Comparison of ENCODE assay signal across 10 cellular contexts in genomic region chr5:149940077-149940574, GRCh38. TPM values are rescaled to one million over a fixed set of nuclear protein-coding genes. Genes with fewer than 3 reads are reported as not detected.
DNase-seq lines count a peak whose midpoint lies in the region; ATAC-seq and TF ChIP-seq lines count a peak whose summit lies in the region.
"Had no signal": no experiment of that assay in that cellular context is flagged by ENCODE, and none has a peak within 500 bp of the region (broad histone marks: within the 10 kb centered on the region; RNA-seq: fewer than 3 reads in every experiment).

No MANE protein-coding gene starts in this region.

- no peaks in the 10 kb centered on the region for H3K79me2 ChIP-seq in osteoblast (ENCODE audit: insufficient read depth, low read length)

- ATAC-seq in HG03103 (IDR thresholded peaks at IDR 0.05; ENCODE audit: low read depth, unreplicated experiment): peak; percentile 83

- H3K9me3 ChIP-seq in osteoblast (ENCODE audit: low read depth, low read length): no peaks in the 10 kb centered on the region
- H3K9me3 ChIP-seq: SK-N-SH had no signal

- H4K20me1 ChIP-seq in osteoblast (ENCODE audit: insufficient read depth, low read length): no peaks in the 10 kb centered on the region

- no peak overlapping the region for H3K4me3 ChIP-seq in osteoblast (ENCODE audit: insufficient read depth, low read length)

- DNase-seq in GM19238 (ENCODE audit: insufficient read length, low spot score) (peak; percentile 10), SKM-1 treated with dmso at 0.1 percent for 144 hours (lab: John Stamatoyannopoulos, UW; ENCODE audit: unreplicated experiment) (peak; percentile 93), osteoblast (ENCODE audit: insufficient read length, low spot score, missing footprints) (no peak), DMS114 treated with DMSO at 0.1 percent for 48 hours (lab: John Stamatoyannopoulos, UW; ENCODE audit: unreplicated experiment) (no peak), iPS-NIHi11 (ENCODE audit: low spot score) (no peak), caudate nucleus (lab: John Stamatoyannopoulos, UW) (no peak), G401 (ENCODE audit: low spot score) (no peak)
- DNase-seq: SK-N-SH had no signal

- H3K27me3 ChIP-seq in osteoblast (ENCODE audit: insufficient read depth, low read length): no peaks in the 10 kb centered on the region

- no peak overlapping the region for H3K4me2 ChIP-seq in osteoblast (ENCODE audit: insufficient read depth, low read length)
- H3K4me2 ChIP-seq: SK-N-SH had no signal

- no peak overlapping the region for H2AFZ ChIP-seq in osteoblast (ENCODE audit: low read length)

- in situ Hi-C loops in G401 (cut with HindIII; ENCODE audit: low sequenced_read_pairs): no loop called here

- peaks cover 35% of the 10 kb centered on the region for H3K4me1 ChIP-seq in osteoblast (ENCODE audit: insufficient read depth, low read length)

- no peaks in the 10 kb centered on the region for H3K36me3 ChIP-seq in osteoblast (ENCODE audit: insufficient read depth, low read length)

- no peak for TF ChIP-seq CTCF in osteoblast (IDR thresholded peaks at IDR 0.05; ENCODE audit: extremely low read depth, low read depth, low read length)

- H3K27ac ChIP-seq in osteoblast (ENCODE audit: low read depth, low read length) (peak overlapping the region; percentile 79), caudate nucleus (ENCODE audit: low read depth, low read length) (no peak overlapping the region)

RNA-seq across cellular contexts. Expression of gene PDE6A, which starts 4.5 kb away (rescaled TPM):
- total RNA-seq in osteoblast: under 0.01 TPM in 2 replicates
- total RNA-seq in G401 (2014; rRNA removed; shearing (Covaris generic)): not detected in 2 replicates
- total RNA-seq: pulmonary artery endothelial cell had no signal

RNA-seq across cellular contexts. Expression of gene SLC26A2, which starts 20.4 kb away (rescaled TPM):
- total RNA-seq in osteoblast: 22.1 and 22.7 TPM in 2 replicates
- 4.8 and 10.2 TPM in 2 replicates for total RNA-seq in G401 (2014; rRNA removed; shearing (Covaris generic))

Comparison
In these comparisons a context has a peak if more than half of its experiments do, and no peak if none do; other contexts are left out.
1. DNase-seq: peak in GM19238 (single experiment) and SKM-1 treated with dmso at 0.1 percent for 144 hours (single experiment); none in osteoblast (single experiment), DMS114 treated with DMSO at 0.1 percent for 48 hours (single experiment), iPS-NIHi11 (single experiment), caudate nucleus (0 of 61) and G401 (single experiment).